Comparison of ENCODE assay signal across 21 cellular contexts in the genomic region with DNA sequence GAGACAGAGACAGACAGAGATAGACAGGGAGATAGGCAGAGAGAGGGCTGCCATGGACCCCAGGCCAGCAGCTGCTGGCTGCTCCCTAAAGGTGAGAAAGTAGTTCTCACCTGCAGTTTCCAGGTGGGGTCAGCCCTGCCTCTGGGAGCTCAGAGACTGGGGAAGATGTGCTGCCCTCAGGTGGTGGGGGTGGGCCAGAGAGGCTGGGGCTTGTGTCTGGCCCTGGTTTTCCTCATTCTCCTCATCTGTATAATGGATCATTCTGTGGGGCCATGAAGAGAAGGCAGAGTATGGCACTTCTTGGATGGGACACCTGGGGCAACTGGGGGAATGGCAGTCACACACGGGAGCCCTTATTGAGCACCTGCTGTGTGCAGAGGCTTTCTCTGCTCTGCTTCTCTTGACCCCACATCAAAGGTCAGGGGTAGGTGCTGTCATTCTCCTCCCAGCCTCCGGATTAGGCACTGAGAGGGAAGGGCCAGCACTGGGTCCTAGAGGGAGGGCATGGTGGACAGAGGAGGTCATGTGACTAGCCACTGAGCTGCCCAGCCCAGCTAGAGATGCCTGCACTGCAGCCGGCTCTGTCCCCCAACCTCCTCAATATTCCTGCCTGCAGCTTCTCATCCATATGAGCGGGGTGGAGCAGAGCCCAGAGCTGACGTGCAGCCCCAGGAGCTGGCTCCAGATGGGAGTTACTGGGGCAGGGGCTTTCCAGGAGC. TPM values are rescaled to one million over a fixed set of nuclear protein-coding genes. Genes with fewer than 3 reads are reported as not detected.
DNase-seq lines count a peak whose midpoint lies in the region; ATAC-seq, FAIRE-seq and TF ChIP-seq lines count a peak whose summit lies in the region.
"Had no signal": no experiment of that assay in that cellular context is flagged by ENCODE, and none has a peak within 500 bp of the region (broad histone marks: within the 10 kb centered on the region; RNA-seq: fewer than 3 reads in every experiment).

No MANE protein-coding gene starts in this region.

- no peaks in the 10 kb centered on the region for H3K9me3 ChIP-seq in CD4-positive, CD25-positive, alpha-beta regulatory T cell (ENCODE audit: control insufficient read depth in 2 of 2, low read length in 2 of 2)
- H3K9me3 ChIP-seq in PC-9 (ENCODE audit: insufficient read depth, low read depth) (no peaks in the 10 kb centered on the region), keratinocyte (ENCODE audit: control insufficient read depth, low read depth, low read length) (no peaks in the 10 kb centered on the region)
- H3K9me3 ChIP-seq: esophagus squamous epithelium, MG63, thoracic aorta had no signal

- CTCF ChIA-PET in PC-9 (lab: Charles Lee), result no interaction called here

- no peaks in the 10 kb centered on the region for H3K4me1 ChIP-seq in CD4-positive, CD25-positive, alpha-beta regulatory T cell (ENCODE audit: control insufficient read depth, insufficient read depth, low read length, poor library complexity, severe bottlenecking)
- no peaks in the 10 kb centered on the region for H3K4me1 ChIP-seq in PC-9 (replicated peaks; ENCODE audit: insufficient read depth)
- no peaks in the 10 kb centered on the region for H3K4me1 ChIP-seq in keratinocyte (ENCODE audit: control insufficient read depth, extremely low read depth, insufficient read depth, low read length)

- H3K27me3 Mint-ChIP-seq in CD4-positive, CD25-positive, alpha-beta regulatory T cell, result peaks cover 7% of the 10 kb centered on the region
- H3K27me3 Mint-ChIP-seq in T-helper 2 cell treated with Interferon-gamma antibody and Interleukin-4, amounts not matched to agents 5 μg/mL and 100 μg/mL, for 36 hours (ENCODE audit: low read depth), result no peaks in the 10 kb centered on the region

- no peaks in the 10 kb centered on the region for H3K9me1 ChIP-seq in keratinocyte (ENCODE audit: control insufficient read depth, extremely low read depth, insufficient read depth, low read length)

- H3K27ac ChIP-seq in CD4-positive, CD25-positive, alpha-beta regulatory T cell (ENCODE audit: insufficient read depth, low read length, poor library complexity, severe bottlenecking), result no peak overlapping the region
- H3K27ac ChIP-seq in PC-9, result no peak overlapping the region
- H3K27ac ChIP-seq in keratinocyte (ENCODE audit: control insufficient read depth, insufficient read depth, low read length), result no peak overlapping the region

- H3K4me3 ChIP-seq in CD4-positive, CD25-positive, alpha-beta regulatory T cell (ENCODE audit: low read depth, low read length), result no peak overlapping the region
- no peak overlapping the region for H3K4me3 ChIP-seq in PC-9
- no peak overlapping the region for H3K4me3 ChIP-seq in keratinocyte (ENCODE audit: control insufficient read depth in 2 of 3, extremely low read depth in 1 of 3, insufficient read depth in 2 of 3, low read depth in 1 of 3, low read length in 3 of 3)
- H3K4me3 ChIP-seq: esophagus squamous epithelium, lung, MG63, skin epidermis, thoracic aorta had no signal

- H3K9me3 Mint-ChIP-seq in CD4-positive, CD25-positive, alpha-beta regulatory T cell, result no peaks in the 10 kb centered on the region
- no peaks in the 10 kb centered on the region for H3K9me3 Mint-ChIP-seq in T-helper 2 cell treated with Interferon-gamma antibody and Interleukin-4, amounts not matched to agents 5 μg/mL and 100 μg/mL, for 36 hours
- H3K9me3 Mint-ChIP-seq: activated naive CD8-positive, alpha-beta T cell treated with anti-CD3 and anti-CD28 coated beads, Interleukin-2, amount 50 U/mL, for 24 hours had no signal

- no peak overlapping the region for H3K9ac ChIP-seq in keratinocyte (ENCODE audit: control insufficient read depth, extremely low read depth, insufficient read depth, low read length)

- H3K4me3 Mint-ChIP-seq in CD4-positive, CD25-positive, alpha-beta regulatory T cell, result no peak overlapping the region
- H3K4me3 Mint-ChIP-seq in T-helper 2 cell treated with Interferon-gamma antibody and Interleukin-4, amounts not matched to agents 5 μg/mL and 100 μg/mL, for 36 hours, result no peak overlapping the region
- H3K4me3 Mint-ChIP-seq: activated naive CD8-positive, alpha-beta T cell treated with anti-CD3 and anti-CD28 coated beads, Interleukin-2, amount 50 U/mL, for 24 hours had no signal

- no peak overlapping the region for H3K27ac Mint-ChIP-seq in CD4-positive, CD25-positive, alpha-beta regulatory T cell
- no peak overlapping the region for H3K27ac Mint-ChIP-seq in T-helper 2 cell treated with Interferon-gamma antibody and Interleukin-4, amounts not matched to agents 5 μg/mL and 100 μg/mL, for 36 hours
- H3K27ac Mint-ChIP-seq: activated naive CD8-positive, alpha-beta T cell treated with anti-CD3 and anti-CD28 coated beads, Interleukin-2, amount 50 U/mL, for 24 hours had no signal

- no peaks in the 10 kb centered on the region for H3K9me2 ChIP-seq in PC-9 (ENCODE audit: insufficient read depth)

- no peak for ATAC-seq in CD4-positive, CD25-positive, alpha-beta regulatory T cell (ENCODE audit: low read depth in 2 of 2)
- ATAC-seq in HG03039 (IDR thresholded peaks at IDR 0.05; ENCODE audit: unreplicated experiment), result no peak
- ATAC-seq: activated naive CD8-positive, alpha-beta T cell treated with anti-CD3 and anti-CD28 coated beads, Interleukin-2, amount 50 U/mL, for 24 hours had no signal

- no peaks in the 10 kb centered on the region for H3K79me2 ChIP-seq in PC-9 (ENCODE audit: low read depth)
- H3K79me2 ChIP-seq in keratinocyte (ENCODE audit: control insufficient read depth, insufficient read depth, low read length), result no peaks in the 10 kb centered on the region

- DNase-seq in CD4-positive, CD25-positive, alpha-beta regulatory T cell, result peak in 2 of 3 donors; percentile 9 to 25
- no peak for DNase-seq in GM20000 (ENCODE audit: low spot score)
- DNase-seq in PC-9, result no peak
- no peak for DNase-seq in keratinocyte (ENCODE audit: low read depth, low spot score)
- no peak for DNase-seq in HUDEP-2 (lab: John Stamatoyannopoulos, UW; ENCODE audit: unreplicated experiment in 76 of 76)
- DNase-seq in NCI-H1105 treated with DMSO at 0.1 percent for 48 hours (lab: John Stamatoyannopoulos, UW), result no peak
- no peak for DNase-seq in T-helper 2 cell treated with Interferon-gamma antibody and Interleukin-4, amounts not matched to agents 5 μg/mL and 100 μg/mL, for 36 hours (ENCODE audit: low spot score)
- DNase-seq: activated naive CD8-positive, alpha-beta T cell treated with anti-CD3 and anti-CD28 coated beads, Interleukin-2, amount 50 U/mL, for 24 hours; AML-193; esophagus squamous epithelium; GDM1; HCEC 1CT; MG63; NCI-H1694 treated with DMSO at 0.1 percent for 48 hours; NCI-H446 had no signal

- H3F3A ChIP-seq in PC-9 (ENCODE audit: insufficient read depth, low read depth), result no peaks in the 10 kb centered on the region

- H3K36me3 ChIP-seq in CD4-positive, CD25-positive, alpha-beta regulatory T cell (ENCODE audit: control insufficient read depth, insufficient read depth, low read length), result no peaks in the 10 kb centered on the region
- no peaks in the 10 kb centered on the region for H3K36me3 ChIP-seq in PC-9 (ENCODE audit: low read depth)
- no peaks in the 10 kb centered on the region for H3K36me3 ChIP-seq in keratinocyte (ENCODE audit: control insufficient read depth in 2 of 2, extremely low read depth in 1 of 2, insufficient read depth in 2 of 2, low read length in 2 of 2)
- H3K36me3 ChIP-seq: esophagus squamous epithelium, MG63, thoracic aorta had no signal

- H3K27me3 ChIP-seq in CD4-positive, CD25-positive, alpha-beta regulatory T cell (ENCODE audit: control insufficient read depth, insufficient read depth, low read length), result peaks cover 2% of the 10 kb centered on the region
- H3K27me3 ChIP-seq in PC-9 (ENCODE audit: insufficient read depth, low read depth) (peaks cover 33% of the 10 kb centered on the region), keratinocyte (ENCODE audit: control insufficient read depth, extremely low read depth, insufficient read depth, low read length) (peaks cover 29% of the 10 kb centered on the region)
- H3K27me3 ChIP-seq: MG63 had no signal

- H2AFZ ChIP-seq in PC-9 (no peak overlapping the region), keratinocyte (ENCODE audit: control insufficient read depth, low read length) (no peak overlapping the region)

- FAIRE-seq in keratinocyte (lab: Jason Lieb, UNC), result no peak
- FAIRE-seq: D721Med had no signal

- H3K4me2 ChIP-seq in PC-9, result no peak overlapping the region
- no peak overlapping the region for H3K4me2 ChIP-seq in keratinocyte (ENCODE audit: control insufficient read depth, extremely low read depth, insufficient read depth, low read depth, low read length)

- no TSS peak for BruUV-seq in PC-9 (replicated peaks; lab: Mats Ljungman, UMichigan)

- POLR2A ChIA-PET in PC-9 (lab: Charles Lee; ENCODE audit: unreplicated experiment), result no interaction called here

- no peaks in the 10 kb centered on the region for H3K36me3 Mint-ChIP-seq in CD4-positive, CD25-positive, alpha-beta regulatory T cell
- H3K36me3 Mint-ChIP-seq in T-helper 2 cell treated with Interferon-gamma antibody and Interleukin-4, amounts not matched to agents 5 μg/mL and 100 μg/mL, for 36 hours (ENCODE audit: low read depth), result no peaks in the 10 kb centered on the region

- intact Hi-C loops in PC-9 (cut with micrococcal nuclease; ENCODE audit: unreplicated experiment), result no loop called here

- H3K4me1 Mint-ChIP-seq in CD4-positive, CD25-positive, alpha-beta regulatory T cell, result no peaks in the 10 kb centered on the region
- H3K4me1 Mint-ChIP-seq in T-helper 2 cell treated with Interferon-gamma antibody and Interleukin-4, amounts not matched to agents 5 μg/mL and 100 μg/mL, for 36 hours (ENCODE audit: low read depth), result no peaks in the 10 kb centered on the region
- H3K4me1 Mint-ChIP-seq: activated naive CD8-positive, alpha-beta T cell treated with anti-CD3 and anti-CD28 coated beads, Interleukin-2, amount 50 U/mL, for 24 hours had no signal

- dilution Hi-C loops in keratinocyte (cut with MboI; ENCODE audit: extremely low pct_ligation_motif_present, low sequenced_read_pairs), result no loop called here

- no peaks in the 10 kb centered on the region for H4K20me1 ChIP-seq in PC-9 (ENCODE audit: insufficient read depth)
- no peaks in the 10 kb centered on the region for H4K20me1 ChIP-seq in keratinocyte (ENCODE audit: control insufficient read depth, extremely low read depth, insufficient read depth, low read length)

- TF ChIP-seq CTCF in GM20000 (IDR thresholded peaks at IDR 0.05; ENCODE audit: extremely low read depth, missing control alignments) (peak; percentile 34), PC-9 (conservative IDR thresholded peaks at IDR 0.05) (0 out of 2 replicates have a peak, but pooled peaks have one; percentile 24), keratinocyte (optimal IDR thresholded peaks at IDR 0.05 in 1 of 3, IDR thresholded peaks at IDR 0.05 in 1 of 3, conservative IDR thresholded peaks at IDR 0.05 in 1 of 3; ENCODE audit: extremely low read depth in 1 of 3, insufficient read depth in 2 of 3, low read length in 3 of 3) (peak in 2 of 3 experiments; percentile 6 to 46)

RNA-seq across cellular contexts. Expression of a gene that starts 4.1 kb away (rescaled TPM):
- not detected for total RNA-seq in CD4-positive, CD25-positive, alpha-beta regulatory T cell
- polyA plus RNA-seq in CD4-positive, CD25-positive, alpha-beta regulatory T cell, result not detected
- total RNA-seq in PC-9 (2021), result not detected in 2 replicates
- not detected in 3 replicates for polyA plus RNA-seq in keratinocyte
- not detected for polyA plus RNA-seq in keratinocyte (2011; ENCODE audit: low read depth)
- not detected in 2 replicates for polyA plus RNA-seq in keratinocyte (2011; cell fraction: cytosol; rRNA removed)
- polyA plus RNA-seq in keratinocyte (2011; cell fraction: nucleus; rRNA removed), result not detected in 2 replicates
- polyA plus RNA-seq in keratinocyte (2012; ENCODE audit: low replicate concordance), result 0.02 TPM in 1 of 2 replicates, not detected in the other
- not detected in 3 replicates for polyA minus RNA-seq in keratinocyte
- not detected for polyA minus RNA-seq in keratinocyte (2011; cell fraction: cytosol; rRNA and poly(A)+ RNA removed)
- not detected in 2 replicates for polyA minus RNA-seq in keratinocyte (2011; cell fraction: nucleus; rRNA and poly(A)+ RNA removed)
- total RNA-seq: SK-MEL-5 had no signal

Comparison
In these comparisons a context has a peak if more than half of its experiments do, and no peak if none do; other contexts are left out.
1. DNase-seq: peak in CD4-positive, CD25-positive, alpha-beta regulatory T cell (2 of 3); none in GM20000 (single experiment), PC-9 (0 of 2), keratinocyte (single experiment), HUDEP-2 (0 of 76), NCI-H1105 treated with DMSO at 0.1 percent for 48 hours (single experiment) and T-helper 2 cell treated with Interferon-gamma antibody and Interleukin-4, amounts not matched to agents 5 μg/mL and 100 μg/mL, for 36 hours (single experiment).
2. Peak in every context shown above with its lines, with median percentiles within 50 percentile points of each other: CTCF ChIP-seq.